Comparison of ENCODE assay signal across 12 cellular contexts in genomic region chr1:210262167-210262896, GRCh38. TPM values are rescaled to one million over a fixed set of nuclear protein-coding genes. Genes with fewer than 3 reads are reported as not detected.
DNase-seq lines count a peak whose midpoint lies in the region; ATAC-seq and TF ChIP-seq lines count a peak whose summit lies in the region.
"Had no signal": no experiment of that assay in that cellular context is flagged by ENCODE, and none has a peak within 500 bp of the region (broad histone marks: within the 10 kb centered on the region; RNA-seq: fewer than 3 reads in every experiment).

No MANE protein-coding gene starts in this region.

- ATAC-seq in SK-N-SH treated with all-trans-retinoic acid at 6 μM for 48 hours (peak; percentile 37), HG02763 (IDR thresholded peaks at IDR 0.05; ENCODE audit: unreplicated experiment) (no peak), HG03457 (IDR thresholded peaks at IDR 0.05; ENCODE audit: unreplicated experiment) (no peak)

- in situ Hi-C loops in Caki2 (cut with HindIII; ENCODE audit: low pct_unique_long_range_greater_than_20kb, low sequenced_read_pairs) = no loop called here

- peak; percentile 43 for DNase-seq in Caki2 (ENCODE audit: low read depth)
- peak; percentile 42 for DNase-seq in glomerular visceral epithelial cell (ENCODE audit: extremely low spot score)
- DNase-seq in retina = peak; percentile 43
- DNase-seq in ecto neural progenitor cell (ENCODE audit: low spot score) = no peak
- DNase-seq in COLO668 (lab: John Stamatoyannopoulos, UW; ENCODE audit: unreplicated experiment) = no peak
- DNase-seq: glutamatergic neuron, NCI-H1930, SIG-M5 had no signal

TF ChIP-seq in SK-N-SH treated with all-trans-retinoic acid at 6 μM for 48 hours, 23 proteins besides CTCF, POLR2A, EP300 and RAD21:
- TF ChIP-seq SNAI2 (CRISPR knock-in tag; IDR thresholded peaks at IDR 0.05) (no peak), TCF4 (CRISPR knock-in tag; IDR thresholded peaks at IDR 0.05; ENCODE audit: borderline replicate concordance) (no peak), TSHZ2 (CRISPR knock-in tag; IDR thresholded peaks at IDR 0.05) (no peak), ZNF565 (CRISPR knock-in tag; conservative IDR thresholded peaks at IDR 0.05; ENCODE audit: low read depth) (no peak), CREB5 (CRISPR knock-in tag; IDR thresholded peaks at IDR 0.05; ENCODE audit: low read depth) (no peak), ZFP3 (CRISPR knock-in tag; IDR thresholded peaks at IDR 0.05) (no peak), CSDC2 (CRISPR knock-in tag; IDR thresholded peaks at IDR 0.05) (no peak)

RNA-seq across cellular contexts. Expression of gene SERTAD4, which starts 29.7 kb away (rescaled TPM):
- 0.95 and 1.1 TPM in 2 replicates for total RNA-seq in Caki2 (2014; rRNA removed; shearing (Covaris generic); ENCODE audit: low replicate concordance)
- total RNA-seq: natural killer cell treated with Interleukin-12 subunit alpha and Interleukin-12 subunit beta and Interleukin-15 and Interleukin-18, amount 100 ng/mL, for 72 hours had no signal

Comparison
In these comparisons a context has a peak if more than half of its experiments do, and no peak if none do; other contexts are left out.
1. DNase-seq: peak in Caki2 (single experiment), glomerular visceral epithelial cell (single experiment) and retina (single experiment); none in ecto neural progenitor cell (single experiment) and COLO668 (single experiment).